Comparison of ENCODE assay signal across 8 cellular contexts in genomic region chr2:246489-247145, GRCh38. TPM values are rescaled to one million over a fixed set of nuclear protein-coding genes. Genes with fewer than 3 reads are reported as not detected.
DNase-seq lines count a peak whose midpoint lies in the region; ATAC-seq and TF ChIP-seq lines count a peak whose summit lies in the region.

No MANE protein-coding gene starts in this region.

- ATAC-seq in HG03175 (IDR thresholded peaks at IDR 0.05; ENCODE audit: unreplicated experiment): peak; percentile 74
- ATAC-seq in naive thymus-derived CD4-positive, alpha-beta T cell: peak; percentile 57
- ATAC-seq in GM19035 (IDR thresholded peaks at IDR 0.05; ENCODE audit: unreplicated experiment): no peak

- H3K9me2 ChIP-seq in OCI-LY7 (ENCODE audit: insufficient read depth, low read length): no peaks in the 10 kb centered on the region; the same call in 1 of the 2 replicates

- no peak overlapping the region for H3K27ac ChIP-seq in OCI-LY7 (ENCODE audit: low read depth, low read length, poor library complexity, severe bottlenecking)
- H3K27ac ChIP-seq in dorsolateral prefrontal cortex: peak overlapping the region in 8 of 59 donors; percentile 2 to 45 (median 14)
- H3K27ac ChIP-seq in naive thymus-derived CD4-positive, alpha-beta T cell (ENCODE audit: low read depth, low read length): no peak overlapping the region

- H3K36me3 ChIP-seq in OCI-LY7 (ENCODE audit: insufficient read depth, low read length): no peaks in the 10 kb centered on the region
- H3K36me3 ChIP-seq in naive thymus-derived CD4-positive, alpha-beta T cell (ENCODE audit: control insufficient read depth in 2 of 3, insufficient read depth in 3 of 3, low read length in 3 of 3): peaks cover 3 to 38% (median 4%) of the 10 kb centered on the region in 3 experiments

- no peaks in the 10 kb centered on the region for H3K4me1 ChIP-seq in OCI-LY7 (ENCODE audit: insufficient read depth, low read length, poor library complexity, severe bottlenecking)
- no peaks in the 10 kb centered on the region for H3K4me1 ChIP-seq in naive thymus-derived CD4-positive, alpha-beta T cell (ENCODE audit: control insufficient read depth in 2 of 2, insufficient read depth in 2 of 2, low read length in 2 of 2)

- CTCF ChIA-PET in OCI-LY7 (lab: Charles Lee; ENCODE audit: unreplicated experiment): no interaction called here
- CTCF ChIA-PET in naive thymus-derived CD4-positive, alpha-beta T cell (lab: Charles Lee): interaction anchor here (0.6 to 1.4 kb wide), 4 partner anchors 9 to 390 kb away, joined by 3 to 6 read pairs (median 4); no protein-coding TSS in a partner anchor

- H3K9me3 Mint-ChIP-seq in naive thymus-derived CD4-positive, alpha-beta T cell: peaks cover 0 to 7% (median 0%) of the 10 kb centered on the region in 11 donors

- peak in 4 of 6 experiments; percentile 16 to 54 (median 31) for DNase-seq in stimulated activated naive CD4-positive, alpha-beta T cell (lab: John Stamatoyannopoulos, UW)
- DNase-seq in stimulated activated naive CD4-positive, alpha-beta T cell treated with Interleukin-2 at 50 U/mL for 16 hours (lab: John Stamatoyannopoulos, UW): no peak
- peak; percentile 54 for DNase-seq in OCI-LY7 (ENCODE audit: low spot score)
- no peak for DNase-seq in dorsolateral prefrontal cortex
- DNase-seq in naive thymus-derived CD4-positive, alpha-beta T cell: peak in 7 of 9 donors; percentile 21 to 57 (median 49)
- no peak for DNase-seq in GF-D8 (lab: John Stamatoyannopoulos, UW)

- no peaks in the 10 kb centered on the region for H3K27me3 ChIP-seq in dorsolateral prefrontal cortex
- H3K27me3 ChIP-seq in naive thymus-derived CD4-positive, alpha-beta T cell (ENCODE audit: control insufficient read depth in 2 of 2, insufficient read depth in 2 of 2, low read length in 2 of 2): no peaks in the 10 kb centered on the region

- no peaks in the 10 kb centered on the region for H3K27me3 Mint-ChIP-seq in naive thymus-derived CD4-positive, alpha-beta T cell

- H4K20me1 ChIP-seq in OCI-LY7 (ENCODE audit: insufficient read depth, low read length): no peaks in the 10 kb centered on the region

- no TSS peak for BruUV-seq in OCI-LY7 (replicated peaks; lab: Mats Ljungman, UMichigan)

- peaks cover 5 to 62% (median 43%) of the 10 kb centered on the region in 5 donors for H3K36me3 Mint-ChIP-seq in naive thymus-derived CD4-positive, alpha-beta T cell

- intact Hi-C loops in OCI-LY7 (cut with micrococcal nuclease; ENCODE audit: unreplicated experiment) (loop anchor here (5.0 kb wide), 1 partner anchor 391 kb away; no protein-coding TSS in a partner anchor), dorsolateral prefrontal cortex (cut with DNase I) (loop anchor here in 1 of 2 donors (10.0 kb wide), 1 partner anchor 388 kb away; no protein-coding TSS in a partner anchor)
- intact Hi-C loops in naive thymus-derived CD4-positive, alpha-beta T cell (cut with micrococcal nuclease): loop anchor here (1.0 to 10.0 kb wide), 7 partner anchors 18 to 1298 kb away; partner anchors contain the start of genes ACP1 (in 1 of the 2) and SH3YL1 (in 1 of the 2)

- TF ChIP-seq CTCF in OCI-LY7 (conservative IDR thresholded peaks at IDR 0.05; ENCODE audit: low read length) (peak; percentile 77), dorsolateral prefrontal cortex (IDR thresholded peaks at IDR 0.05 in 54 of 56, conservative IDR thresholded peaks at IDR 0.05 in 2 of 56; ENCODE audit: low read depth in 1 of 56, partially characterized antibody in 56 of 56) (peak; percentile 42 to 77 (median 67))

- peak overlapping the region in 3 of 9 donors; percentile 7 to 34 (median 24) for H3K27ac Mint-ChIP-seq in naive thymus-derived CD4-positive, alpha-beta T cell

- H3K79me2 ChIP-seq in OCI-LY7 (ENCODE audit: insufficient read depth, low read depth, low read length): no peaks in the 10 kb centered on the region

- no peak overlapping the region for H2AFZ ChIP-seq in OCI-LY7 (ENCODE audit: low read length)

- peaks cover 4 to 9% (median 7%) of the 10 kb centered on the region in 7 donors for H3K4me1 Mint-ChIP-seq in naive thymus-derived CD4-positive, alpha-beta T cell

- H3K4me2 ChIP-seq in OCI-LY7 (ENCODE audit: low read length): no peak overlapping the region

- POLR2A ChIA-PET in OCI-LY7 (lab: Charles Lee): no interaction called here
- POLR2A ChIA-PET in naive thymus-derived CD4-positive, alpha-beta T cell (lab: Charles Lee): interaction anchor here (1.3 kb wide), 1 partner anchor 15 kb away, joined by 3 read pairs; no protein-coding TSS in a partner anchor

- H3K4me3 ChIP-seq in OCI-LY7 (ENCODE audit: low read depth, low read length, poor library complexity, severe bottlenecking) (no peak overlapping the region), dorsolateral prefrontal cortex (no peak overlapping the region)
- no peak overlapping the region for H3K4me3 ChIP-seq in naive thymus-derived CD4-positive, alpha-beta T cell (ENCODE audit: low read length)

- H3K4me3 Mint-ChIP-seq in naive thymus-derived CD4-positive, alpha-beta T cell: no peak overlapping the region

- H3K9me3 ChIP-seq in OCI-LY7 (ENCODE audit: low read length): no peaks in the 10 kb centered on the region
- H3K9me3 ChIP-seq in naive thymus-derived CD4-positive, alpha-beta T cell (ENCODE audit: control insufficient read depth in 2 of 3, low read length in 3 of 3): no peaks in the 10 kb centered on the region

RNA-seq across cellular contexts. Expression of gene SH3YL1, which starts 17.2 kb away (rescaled TPM):
- total RNA-seq in OCI-LY7 (2014; rRNA removed; shearing (Covaris generic)): 20.3 and 30.9 TPM in 2 replicates
- total RNA-seq in OCI-LY7 (2022) (21.3 and 26.6 TPM in 2 replicates), dorsolateral prefrontal cortex (100 to 1,000 TPM in 4 of 120 experiments, 10 to 100 TPM in 116; 54.7 to 114 (median 76.9) TPM)
- total RNA-seq in naive thymus-derived CD4-positive, alpha-beta T cell: 10 to 100 TPM; 16.5 to 94.1 (median 52.2) TPM
- polyA plus RNA-seq in naive thymus-derived CD4-positive, alpha-beta T cell: 10 to 100 TPM; 33.5 to 60.9 TPM

RNA-seq across cellular contexts. Expression of gene ACP1, which starts 18.1 kb away (rescaled TPM):
- 124 and 126 TPM in 2 replicates for total RNA-seq in OCI-LY7 (2014; rRNA removed; shearing (Covaris generic))
- total RNA-seq in OCI-LY7 (2022) (99.0 and 114 TPM in 2 replicates), dorsolateral prefrontal cortex (100 to 1,000 TPM in 5 of 120 experiments, 10 to 100 TPM in 115; 38.8 to 104 (median 76.9) TPM)
- total RNA-seq in naive thymus-derived CD4-positive, alpha-beta T cell: 10 to 100 TPM; 61.1 to 92.7 (median 86.1) TPM
- polyA plus RNA-seq in naive thymus-derived CD4-positive, alpha-beta T cell: 100 to 1,000 TPM; 153 to 199 TPM

RNA-seq across cellular contexts. Expression of gene ALKAL2, which starts 41.3 kb away (rescaled TPM):
- not detected in 2 replicates for total RNA-seq in OCI-LY7 (2014; rRNA removed; shearing (Covaris generic))
- total RNA-seq in OCI-LY7 (2022) (not detected in 2 replicates), dorsolateral prefrontal cortex (1 to 10 TPM in 80 of 120 experiments, under 1 TPM in 26, not detected in 14; 0.34 to 8.5 (median 1.5) TPM)
- total RNA-seq in naive thymus-derived CD4-positive, alpha-beta T cell: under 1 TPM in 1 of 5 experiments, not detected in 4; 0.49 TPM
- under 1 TPM in 1 of 2 donors, not detected in 1; 0.18 TPM for polyA plus RNA-seq in naive thymus-derived CD4-positive, alpha-beta T cell

Comparison
In these comparisons a context has a peak if more than half of its experiments do, and no peak if none do; other contexts are left out.
1. DNase-seq: peak in stimulated activated naive CD4-positive, alpha-beta T cell (4 of 6), OCI-LY7 (single experiment) and naive thymus-derived CD4-positive, alpha-beta T cell (7 of 9); none in stimulated activated naive CD4-positive, alpha-beta T cell treated with Interleukin-2 at 50 U/mL for 16 hours (single experiment), dorsolateral prefrontal cortex (0 of 10) and GF-D8 (single experiment).